8 cellular contexts compared by ENCODE assay signal in the genomic region with DNA sequence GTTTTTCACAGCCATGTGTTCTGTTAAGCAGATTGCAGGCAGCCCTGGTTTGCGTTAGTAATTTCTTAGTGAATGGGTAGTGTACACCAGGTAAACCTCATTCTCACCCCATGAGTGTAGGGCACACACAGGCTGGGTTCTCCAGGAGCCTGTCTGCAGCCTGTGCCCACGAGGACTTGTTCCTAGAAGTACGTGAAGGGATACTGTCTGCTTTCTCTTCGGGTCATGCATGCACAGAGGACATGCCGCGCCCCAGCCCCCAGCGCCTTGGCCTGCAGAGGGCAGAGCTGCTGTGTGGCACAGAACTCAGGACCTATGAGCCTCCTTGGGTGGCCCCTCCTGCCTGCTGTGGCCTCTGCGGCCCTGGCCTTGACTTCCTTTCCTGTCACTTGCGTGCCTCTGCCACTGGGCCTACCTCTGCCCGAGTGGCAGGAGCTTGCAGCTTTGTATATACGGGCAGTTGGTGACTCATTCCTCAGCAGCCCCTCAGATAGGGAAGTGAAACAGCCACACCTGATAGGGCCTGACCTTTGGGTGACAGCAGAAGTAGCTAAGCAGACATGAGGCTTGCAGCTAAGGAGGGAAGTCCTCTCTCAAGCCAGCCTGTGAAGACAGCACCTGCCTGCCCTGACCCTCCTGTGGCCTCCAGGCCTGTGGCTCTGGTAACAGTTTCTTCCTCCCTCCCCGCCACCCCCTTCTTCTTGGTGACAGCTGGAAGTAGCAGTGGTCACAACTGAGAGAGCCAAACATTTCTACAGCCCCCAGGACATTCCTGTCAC. TPM values are rescaled to one million over a fixed set of nuclear protein-coding genes. Genes with fewer than 3 reads are reported as not detected.
DNase-seq lines count a peak whose midpoint lies in the region; ATAC-seq and TF ChIP-seq lines count a peak whose summit lies in the region.

No MANE protein-coding gene starts in this region.

- no peaks in the 10 kb centered on the region for H3K9me3 ChIP-seq in right lobe of liver

- WGBS in right lobe of liver (ENCODE audit: insufficient coverage, low coverage, low lambda C conversion rate, missing lambda C conversion rate) = 29% methylated on average over 2 of the region's 12 CpGs

- DNase-seq in DMS53 (lab: John Stamatoyannopoulos, UW) = peak; percentile 72
- peak; percentile 95 for DNase-seq in HT-29 (ENCODE audit: low spot score)
- DNase-seq in central memory CD4-positive, alpha-beta T cell = peak; percentile 29
- peak; percentile 80 to 90 (median 85) for DNase-seq in right lobe of liver
- DNase-seq in stimulated activated CD8-positive, alpha-beta memory T cell treated with anti-CD3 and anti-CD28 coated beads, Interleukin-15, amount 100 ng/mL, for 48 hours (ENCODE audit: low read depth in 2 of 2) = peak; percentile 63 to 75
- no peak for DNase-seq in NCI-H2227 treated with DMSO at 0.1 percent for 48 hours (lab: John Stamatoyannopoulos, UW)

- no peaks in the 10 kb centered on the region for H3K36me3 ChIP-seq in right lobe of liver

- no peak overlapping the region for H3K4me3 ChIP-seq in right lobe of liver

- intact Hi-C loops in right lobe of liver (cut with DNase I) = no loop called here

- ATAC-seq in GM21367 (IDR thresholded peaks at IDR 0.05; ENCODE audit: unreplicated experiment) (peak; percentile 50), right lobe of liver (peak; percentile 62 to 69 (median 64))

- no peak for TF ChIP-seq POLR2A in right lobe of liver (IDR thresholded peaks at IDR 0.05)

- H3K27me3 ChIP-seq in right lobe of liver = no peaks in the 10 kb centered on the region

- H3K4me1 ChIP-seq in right lobe of liver = peaks cover 0 to 39% (median 12%) of the 10 kb centered on the region in 4 donors

- H3K27ac ChIP-seq in VCaP (peak overlapping the region; percentile 7; the same call in 1 of the 2 replicates), right lobe of liver (peak overlapping the region; percentile 32 to 83 (median 67))

- TF ChIP-seq CTCF in VCaP (conservative IDR thresholded peaks at IDR 0.05) = peak; percentile 73
- TF ChIP-seq CTCF in right lobe of liver (IDR thresholded peaks at IDR 0.05) = peak; percentile 40 to 55 (median 46)

RNA-seq across cellular contexts. Expression of gene PPCDC, which starts 19.5 kb away (rescaled TPM):
- total RNA-seq in HT-29 (2014; rRNA removed; shearing (Covaris generic)) = 26.9 and 37.0 TPM in 2 replicates
- 10 to 100 TPM in 2 of 6 experiments, 1 to 10 TPM in 4; 5.9 to 21.5 (median 8.3) TPM for total RNA-seq in right lobe of liver

RNA-seq across cellular contexts. Expression of gene SCAMP5, which starts 47.6 kb away (rescaled TPM):
- 0.86 and 3.0 TPM in 2 replicates for total RNA-seq in HT-29 (2014; rRNA removed; shearing (Covaris generic))
- 10 to 100 TPM in 3 of 6 experiments, 1 to 10 TPM in 2, under 1 TPM in 1; 0.53 to 15.7 (median 7.7) TPM for total RNA-seq in right lobe of liver
